Comparison of ENCODE assay signal across 8 cellular contexts in the genomic region with DNA sequence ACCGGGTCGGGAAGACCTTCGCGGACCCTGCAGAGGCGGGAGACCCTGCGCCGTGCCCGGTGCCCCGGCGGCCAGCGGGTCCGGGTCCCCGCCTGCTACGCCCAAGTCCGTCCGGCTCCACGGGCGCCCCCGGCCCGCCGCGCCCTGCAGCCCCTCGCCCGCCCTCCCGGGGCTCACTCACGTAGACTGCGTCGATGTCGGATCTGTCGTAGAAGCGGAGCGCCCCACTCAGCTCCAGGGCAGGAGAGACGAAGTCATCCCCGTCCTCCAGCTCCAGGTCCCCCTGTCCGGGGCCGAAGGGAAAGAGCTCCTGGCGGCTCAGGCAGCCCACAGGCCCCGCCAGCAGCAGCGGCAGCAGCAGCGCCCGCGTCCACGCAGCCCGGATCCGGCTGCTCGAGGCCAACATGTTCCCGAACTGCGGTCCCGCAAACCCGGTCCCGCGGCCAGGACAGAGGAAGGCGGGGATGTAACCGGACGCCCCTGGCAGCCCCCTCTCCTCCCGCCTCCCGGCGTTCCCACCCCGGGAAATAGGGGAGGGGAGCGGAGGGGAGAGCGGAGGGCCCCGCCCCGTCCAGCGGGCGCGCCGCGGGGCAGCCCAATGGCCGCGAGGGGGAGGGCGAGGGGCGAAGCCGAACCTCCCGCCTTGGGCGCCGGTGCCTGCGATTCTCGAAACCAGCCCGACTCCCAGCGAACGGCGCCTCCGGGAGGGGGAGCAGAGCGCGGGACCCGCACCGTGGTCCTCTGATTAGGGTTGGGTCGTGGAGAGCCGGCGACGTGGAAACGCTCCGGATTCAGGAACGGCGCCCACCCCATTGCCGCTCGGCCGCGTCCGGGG. TPM values are rescaled to one million over a fixed set of nuclear protein-coding genes. Genes with fewer than 3 reads are reported as not detected.
DNase-seq lines count a peak whose midpoint lies in the region; ATAC-seq lines count a peak whose summit lies in the region.

TSS of gene NID1 (minus strand) at position 417 of the 835 bp plus-strand sequence. CDS start at position 406, 11 bp downstream.

- peaks cover 15% of the 10 kb centered on the region for H3K4me1 ChIP-seq in skeletal muscle satellite cell (ENCODE audit: control insufficient read depth, insufficient read depth, low read length)

- peak within 1 kb of the TSS; percentile 90 for H3K4me2 ChIP-seq in skeletal muscle satellite cell (ENCODE audit: low read length)

- H3K27me3 ChIP-seq in skeletal muscle satellite cell (ENCODE audit: control insufficient read depth, insufficient read depth, low read length): no peaks in the 10 kb centered on the region

- peaks cover 13% of the 10 kb centered on the region for H3K36me3 ChIP-seq in skeletal muscle satellite cell (ENCODE audit: insufficient read depth, low read length)

- peak; percentile 7 for DNase-seq in T-helper 9 cell
- peak; percentile 44 for DNase-seq in cerebellum (ENCODE audit: low spot score)
- peak; percentile 82 for DNase-seq in iris pigment epithelial cell (ENCODE audit: low read depth)
- DNase-seq in HPDE6-E6E7 (ENCODE audit: extremely low spot score): no peak

- H3K4me3 ChIP-seq in GM08714 (ENCODE audit: low read length) (peak within 1 kb of the TSS; percentile 78), skeletal muscle satellite cell (ENCODE audit: low read length) (peak within 1 kb of the TSS; percentile 92)

- H3K9me3 ChIP-seq in skeletal muscle satellite cell (replicated peaks; ENCODE audit: low read length): no peaks in the 10 kb centered on the region

- ATAC-seq in HG03064 (IDR thresholded peaks at IDR 0.05; ENCODE audit: low read depth, unreplicated experiment) (peak; percentile 29), GM19397 (IDR thresholded peaks at IDR 0.05; ENCODE audit: unreplicated experiment) (no peak)

- H3K9ac ChIP-seq in skeletal muscle satellite cell (ENCODE audit: low read depth, low read length): peak within 1 kb of the TSS; percentile 90

RNA-seq across cellular contexts. Expression of gene NID1, which starts in this region (rescaled TPM):
- total RNA-seq in cerebellum: 41.9 TPM
- 97.1 and 159 TPM in 2 replicates for total RNA-seq in skeletal muscle satellite cell (2012; rRNA removed)
